In genomic region chr4:8534129-8534528, GRCh38 we compare ENCODE assay signal across 9 cellular contexts.
DNase-seq lines count a peak whose midpoint lies in the region; ATAC-seq, FAIRE-seq and TF ChIP-seq lines count a peak whose summit lies in the region.
"Had no signal": no experiment of that assay in that cellular context is flagged by ENCODE, and none has a peak within 500 bp of the region (broad histone marks: within the 10 kb centered on the region; RNA-seq: fewer than 3 reads in every experiment).

No MANE protein-coding gene starts in this region.

- no peak for FAIRE-seq in urothelium cell line (lab: Jason Lieb, UNC)
- FAIRE-seq in HTR-8/SVneo (lab: Jason Lieb, UNC), result no peak

- peak overlapping the region; percentile 42; the same call in 1 of the 2 replicates for H3K4me3 ChIP-seq in OCI-LY3 (ENCODE audit: low read length)

- H3K9me3 ChIP-seq in OCI-LY3 (ENCODE audit: insufficient read depth, low read length), result peaks cover 19% of the 10 kb centered on the region

- no peak for TF ChIP-seq CTCF in OCI-LY3 (IDR thresholded peaks at IDR 0.05; ENCODE audit: low read depth, low read length)

- H3K36me3 ChIP-seq in OCI-LY3 (replicated peaks; ENCODE audit: low read depth, low read length), result peaks cover 8% of the 10 kb centered on the region

- no peaks in the 10 kb centered on the region for H3K27me3 ChIP-seq in OCI-LY3 (ENCODE audit: low read depth, low read length)

- H3K4me2 ChIP-seq in OCI-LY3 (ENCODE audit: low read length), result peak overlapping the region; percentile 67

- DNase-seq in iPS-NIHi7 (ENCODE audit: extremely low spot score), result peak; percentile 63
- no peak for DNase-seq in GOT3 (lab: John Stamatoyannopoulos, UW)
- no peak for DNase-seq in urothelium cell line (ENCODE audit: low spot score)
- no peak for DNase-seq in HTR-8/SVneo (ENCODE audit: insufficient read length, low spot score)
- DNase-seq in activated naive CD4-positive, alpha-beta T cell (lab: John Stamatoyannopoulos, UW), result no peak
- DNase-seq: left cardiac atrium had no signal

- H3K4me1 ChIP-seq in OCI-LY3 (ENCODE audit: low read length), result peaks cover 51% of the 10 kb centered on the region

- peak overlapping the region; percentile 60; the same call in 1 of the 2 replicates for H3K9ac ChIP-seq in OCI-LY3 (ENCODE audit: low read length)

- H3K27ac ChIP-seq in OCI-LY3 (ENCODE audit: low read length), result peak overlapping the region; percentile 92

- H4K20me1 ChIP-seq in OCI-LY3 (ENCODE audit: insufficient read depth, low read length), result no peaks in the 10 kb centered on the region

- ATAC-seq in GM18519 (IDR thresholded peaks at IDR 0.05; ENCODE audit: low FRiP score, unreplicated experiment), result peak; percentile 83
- ATAC-seq in HG02642 (IDR thresholded peaks at IDR 0.05; ENCODE audit: poor library complexity, unreplicated experiment), result peak; percentile 92

- H2AFZ ChIP-seq in OCI-LY3 (ENCODE audit: low read depth, low read length), result no peak overlapping the region

- H3K79me2 ChIP-seq in OCI-LY3 (ENCODE audit: low read length), result no peaks in the 10 kb centered on the region
